38 cellular contexts compared by ENCODE assay signal in genomic region chr3:167651820-167652219, GRCh38. TPM values are rescaled to one million over a fixed set of nuclear protein-coding genes. Genes with fewer than 3 reads are reported as not detected.
"Had no signal": no experiment of that assay in that cellular context is flagged by ENCODE, and none has a peak within 500 bp of the region (broad histone marks: within the 10 kb centered on the region; RNA-seq: fewer than 3 reads in every experiment).

No MANE protein-coding gene starts in this region.

- H3K27ac Mint-ChIP-seq: activated B cell treated with CpG ODN at 0.5 μM for 24 hours; activated CD4-positive, alpha-beta memory T cell treated with anti-CD3 and anti-CD28 coated beads for 36 hours; activated CD4-positive, alpha-beta T cell treated with anti-CD3 and anti-CD28 coated beads, Interleukin-2, amount 10 ng/mL, durations not matched to agents 24 days and 14 days; activated CD8-positive, alpha-beta T cell treated with anti-CD3 and anti-CD28 coated beads for 36 hours; activated naive CD4-positive, alpha-beta T cell treated with anti-CD3 and anti-CD28 coated beads, Interleukin-2, amount 10 ng/mL, durations not matched to agents 7 days and 5 days; activated naive CD4-positive, alpha-beta T cell treated with anti-CD3 and anti-CD28 coated beads, Interleukin-2, amount 50 U/mL, for 24 hours; activated naive CD8-positive, alpha-beta T cell; activated naive CD8-positive, alpha-beta T cell treated with anti-CD3 and anti-CD28 coated beads, Interleukin-2, amount 10 ng/mL, durations not matched to agents 7 days and 5 days; activated naive CD8-positive, alpha-beta T cell treated with anti-CD3 and anti-CD28 coated beads, Interleukin-2, amount 50 U/mL, for 24 hours; activated T-cell treated with anti-CD3 and anti-CD28 coated beads, Interleukin-2, amount 50 U/mL, for 72 hours; activated T-helper 1 cell treated with anti-CD3 and anti-CD28 coated beads, Interleukin-12 subunit alpha, Interleukin-12 subunit beta, Interleukin-2, Interleukin-4 antibody, amounts not matched to agents 30 ng/mL and 10 ng/mL and 1 ng/mL, durations not matched to agents 14 hours and 24 hours and 36 hours; activated T-helper 17 cell treated with anti-CD3 and anti-CD28 coated beads, Interleukin-2, amount 50 U/mL, for 72 hours; T-helper 2 cell treated with Interferon-gamma antibody and Interleukin-4, amounts not matched to agents 5 μg/mL and 100 μg/mL, for 36 hours had no signal

- H3K9me3 Mint-ChIP-seq: activated CD4-positive, alpha-beta memory T cell treated with anti-CD3 and anti-CD28 coated beads for 36 hours; activated CD4-positive, alpha-beta T cell treated with anti-CD3 and anti-CD28 coated beads, Interleukin-2, amount 10 ng/mL, durations not matched to agents 24 days and 14 days; activated CD8-positive, alpha-beta T cell treated with anti-CD3 and anti-CD28 coated beads for 36 hours; activated naive CD4-positive, alpha-beta T cell treated with anti-CD3 and anti-CD28 coated beads, Interleukin-2, amount 10 ng/mL, durations not matched to agents 7 days and 5 days; activated naive CD4-positive, alpha-beta T cell treated with anti-CD3 and anti-CD28 coated beads, Interleukin-2, amount 50 U/mL, for 24 hours; activated naive CD8-positive, alpha-beta T cell treated with anti-CD3 and anti-CD28 coated beads, Interleukin-2, amount 10 ng/mL, durations not matched to agents 7 days and 5 days; activated naive CD8-positive, alpha-beta T cell treated with anti-CD3 and anti-CD28 coated beads, Interleukin-2, amount 50 U/mL, for 24 hours; activated T-cell treated with anti-CD3 and anti-CD28 coated beads, Interleukin-2, amount 50 U/mL, for 4 hours; activated T-cell treated with anti-CD3 and anti-CD28 coated beads, Interleukin-2, amount 50 U/mL, for 72 hours; activated T-helper 1 cell treated with anti-CD3 and anti-CD28 coated beads, Interleukin-12 subunit alpha, Interleukin-12 subunit beta, Interleukin-2, Interleukin-4 antibody, amounts not matched to agents 30 ng/mL and 10 ng/mL and 1 ng/mL, durations not matched to agents 14 hours and 24 hours and 36 hours; activated T-helper 17 cell treated with anti-CD3 and anti-CD28 coated beads, Interleukin-2, amount 50 U/mL, for 72 hours; brain; central memory CD8-positive, alpha-beta T cell; T-helper 2 cell treated with Interferon-gamma antibody and Interleukin-4, amounts not matched to agents 5 μg/mL and 100 μg/mL, for 36 hours had no signal

- FAIRE-seq: bronchial epithelial cell, TTC549 had no signal

- H3K4me3 ChIP-seq: ascending aorta, cardiac muscle cell had no signal

- ATAC-seq: activated CD8-positive, alpha-beta T cell treated with anti-CD3 and anti-CD28 coated beads for 36 hours; activated naive CD8-positive, alpha-beta T cell treated with anti-CD3 and anti-CD28 coated beads, Interleukin-2, amount 50 U/mL, for 24 hours; activated T-cell treated with anti-CD3 and anti-CD28 coated beads, Interleukin-2, amount 50 U/mL, for 4 hours; activated T-cell treated with anti-CD3 and anti-CD28 coated beads, Interleukin-2, amount 50 U/mL, for 72 hours; activated T-helper 17 cell treated with anti-CD3 and anti-CD28 coated beads, Interleukin-2, amount 50 U/mL, for 72 hours had no signal

- H3K36me3 Mint-ChIP-seq: activated CD4-positive, alpha-beta memory T cell treated with anti-CD3 and anti-CD28 coated beads for 36 hours; activated naive CD4-positive, alpha-beta T cell treated with anti-CD3 and anti-CD28 coated beads, Interleukin-2, amount 10 ng/mL, durations not matched to agents 7 days and 5 days; activated naive CD8-positive, alpha-beta T cell treated with anti-CD3 and anti-CD28 coated beads, Interleukin-2, amount 10 ng/mL, durations not matched to agents 7 days and 5 days; brain had no signal

- H3K9me3 ChIP-seq: ascending aorta had no signal

- DNase-seq: activated B cell treated with CpG ODN at 0.5 μM for 24 hours; activated CD4-positive, alpha-beta memory T cell treated with anti-CD3 and anti-CD28 coated beads for 36 hours; activated CD4-positive, alpha-beta T cell treated with anti-CD3 and anti-CD28 coated beads for 4 hours; activated CD4-positive, alpha-beta T cell treated with anti-CD3 and anti-CD28 coated beads, Interleukin-2, amount 10 ng/mL, durations not matched to agents 24 days and 14 days; activated CD4-positive, alpha-beta T cell treated with anti-CD3 and anti-CD28 coated beads, Interleukin-2, amount 50 U/mL, for 1 hour; activated CD4-positive, alpha-beta T cell treated with anti-CD3 and anti-CD28 coated beads, Interleukin-2, amount 50 U/mL, for 4 hours; activated CD4-positive, CD25-positive, alpha-beta regulatory T cell treated with anti-CD3 and anti-CD28 coated beads, Interleukin-2, amount 50 U/mL, for 72 hours; activated CD8-positive, alpha-beta memory T cell treated with anti-CD3 and anti-CD28 coated beads, Interleukin-2, amount 50 U/mL, for 4 hours; activated CD8-positive, alpha-beta T cell treated with anti-CD3 and anti-CD28 coated beads for 36 hours; activated gamma-delta T cell; activated naive CD4-positive, alpha-beta T cell treated with anti-CD3 and anti-CD28 coated beads, Interleukin-2, amount 10 ng/mL, durations not matched to agents 7 days and 5 days; activated naive CD4-positive, alpha-beta T cell treated with Interleukin-2 at 50 U/mL for 16 hours; activated naive CD8-positive, alpha-beta T cell treated with anti-CD3 and anti-CD28 coated beads, Interleukin-2, amount 10 ng/mL, durations not matched to agents 7 days and 5 days; activated naive CD8-positive, alpha-beta T cell treated with anti-CD3 and anti-CD28 coated beads, Interleukin-2, amount 50 U/mL, for 24 hours; activated T-cell treated with anti-CD3 and anti-CD28 coated beads for 4 hours; activated T-cell treated with anti-CD3 and anti-CD28 coated beads, Interleukin-2, amount 50 U/mL, for 1 hour; activated T-cell treated with anti-CD3 and anti-CD28 coated beads, Interleukin-2, amount 50 U/mL, for 4 hours; activated T-cell treated with anti-CD3 and anti-CD28 coated beads, Interleukin-2, amount 50 U/mL, for 72 hours; amygdala; anterior cingulate cortex; caudate nucleus; cerebellar nuclear complex; T-helper 2 cell; T-helper 9 cell had no signal

- H3K4me3 Mint-ChIP-seq: activated B cell treated with CpG ODN at 0.5 μM for 24 hours; activated CD4-positive, alpha-beta memory T cell treated with anti-CD3 and anti-CD28 coated beads for 36 hours; activated CD4-positive, alpha-beta T cell treated with anti-CD3 and anti-CD28 coated beads, Interleukin-2, amount 10 ng/mL, durations not matched to agents 24 days and 14 days; activated CD8-positive, alpha-beta T cell treated with anti-CD3 and anti-CD28 coated beads for 36 hours; activated naive CD4-positive, alpha-beta T cell treated with anti-CD3 and anti-CD28 coated beads, Interleukin-2, amount 10 ng/mL, durations not matched to agents 7 days and 5 days; activated naive CD4-positive, alpha-beta T cell treated with anti-CD3 and anti-CD28 coated beads, Interleukin-2, amount 50 U/mL, for 24 hours; activated naive CD8-positive, alpha-beta T cell; activated naive CD8-positive, alpha-beta T cell treated with anti-CD3 and anti-CD28 coated beads, Interleukin-2, amount 10 ng/mL, durations not matched to agents 7 days and 5 days; activated naive CD8-positive, alpha-beta T cell treated with anti-CD3 and anti-CD28 coated beads, Interleukin-2, amount 50 U/mL, for 24 hours; activated T-cell treated with anti-CD3 and anti-CD28 coated beads, Interleukin-2, amount 50 U/mL, for 4 hours; activated T-cell treated with anti-CD3 and anti-CD28 coated beads, Interleukin-2, amount 50 U/mL, for 72 hours; activated T-helper 1 cell treated with anti-CD3 and anti-CD28 coated beads, Interleukin-12 subunit alpha, Interleukin-12 subunit beta, Interleukin-2, Interleukin-4 antibody, amounts not matched to agents 30 ng/mL and 10 ng/mL and 1 ng/mL, durations not matched to agents 14 hours and 24 hours and 36 hours; activated T-helper 17 cell treated with anti-CD3 and anti-CD28 coated beads, Interleukin-2, amount 50 U/mL, for 72 hours; central memory CD8-positive, alpha-beta T cell; T-helper 2 cell treated with Interferon-gamma antibody and Interleukin-4, amounts not matched to agents 5 μg/mL and 100 μg/mL, for 36 hours had no signal

- H3K4me1 ChIP-seq: ascending aorta had no signal

- H3K36me3 ChIP-seq: ascending aorta, cardiac muscle cell had no signal

- H3K4me1 Mint-ChIP-seq: activated naive CD4-positive, alpha-beta T cell treated with anti-CD3 and anti-CD28 coated beads, Interleukin-2, amount 10 ng/mL, durations not matched to agents 7 days and 5 days; activated T-helper 17 cell treated with anti-CD3 and anti-CD28 coated beads, Interleukin-2, amount 50 U/mL, for 72 hours had no signal

- H3K27me3 Mint-ChIP-seq: activated B cell treated with CpG ODN at 0.5 μM for 24 hours; activated CD4-positive, alpha-beta memory T cell treated with anti-CD3 and anti-CD28 coated beads for 36 hours; activated CD4-positive, alpha-beta T cell treated with anti-CD3 and anti-CD28 coated beads, Interleukin-2, amount 10 ng/mL, durations not matched to agents 24 days and 14 days; activated CD8-positive, alpha-beta T cell treated with anti-CD3 and anti-CD28 coated beads for 36 hours; activated naive CD4-positive, alpha-beta T cell treated with anti-CD3 and anti-CD28 coated beads, Interleukin-2, amount 10 ng/mL, durations not matched to agents 7 days and 5 days; activated naive CD8-positive, alpha-beta T cell treated with anti-CD3 and anti-CD28 coated beads, Interleukin-2, amount 10 ng/mL, durations not matched to agents 7 days and 5 days; activated naive CD8-positive, alpha-beta T cell treated with anti-CD3 and anti-CD28 coated beads, Interleukin-2, amount 50 U/mL, for 24 hours; activated T-helper 17 cell treated with anti-CD3 and anti-CD28 coated beads, Interleukin-2, amount 50 U/mL, for 72 hours had no signal

- H3K27me3 ChIP-seq: ascending aorta, cardiac muscle cell had no signal

- H3K27ac ChIP-seq: ascending aorta, cardiac muscle cell, VCaP had no signal

RNA-seq across cellular contexts. Expression of gene WDR49, which starts 1.9 kb away (rescaled TPM):
- total RNA-seq: activated CD4-positive, alpha-beta memory T cell treated with anti-CD3 and anti-CD28 coated beads for 36 hours; activated CD8-positive, alpha-beta memory T cell treated with anti-CD3 and anti-CD28 coated beads for 36 hours; activated T-helper 1 cell treated with anti-CD3 and anti-CD28 coated beads, Interleukin-12 subunit alpha, Interleukin-12 subunit beta, Interleukin-2, Interleukin-4 antibody, amounts not matched to agents 30 ng/mL and 10 ng/mL and 1 ng/mL, durations not matched to agents 14 hours and 24 hours and 36 hours; ascending aorta; chondrocyte had no signal
- polyA plus RNA-seq: cardiac muscle cell had no signal
